ENCODE assay signal across 1 cellular context in the genomic region with DNA sequence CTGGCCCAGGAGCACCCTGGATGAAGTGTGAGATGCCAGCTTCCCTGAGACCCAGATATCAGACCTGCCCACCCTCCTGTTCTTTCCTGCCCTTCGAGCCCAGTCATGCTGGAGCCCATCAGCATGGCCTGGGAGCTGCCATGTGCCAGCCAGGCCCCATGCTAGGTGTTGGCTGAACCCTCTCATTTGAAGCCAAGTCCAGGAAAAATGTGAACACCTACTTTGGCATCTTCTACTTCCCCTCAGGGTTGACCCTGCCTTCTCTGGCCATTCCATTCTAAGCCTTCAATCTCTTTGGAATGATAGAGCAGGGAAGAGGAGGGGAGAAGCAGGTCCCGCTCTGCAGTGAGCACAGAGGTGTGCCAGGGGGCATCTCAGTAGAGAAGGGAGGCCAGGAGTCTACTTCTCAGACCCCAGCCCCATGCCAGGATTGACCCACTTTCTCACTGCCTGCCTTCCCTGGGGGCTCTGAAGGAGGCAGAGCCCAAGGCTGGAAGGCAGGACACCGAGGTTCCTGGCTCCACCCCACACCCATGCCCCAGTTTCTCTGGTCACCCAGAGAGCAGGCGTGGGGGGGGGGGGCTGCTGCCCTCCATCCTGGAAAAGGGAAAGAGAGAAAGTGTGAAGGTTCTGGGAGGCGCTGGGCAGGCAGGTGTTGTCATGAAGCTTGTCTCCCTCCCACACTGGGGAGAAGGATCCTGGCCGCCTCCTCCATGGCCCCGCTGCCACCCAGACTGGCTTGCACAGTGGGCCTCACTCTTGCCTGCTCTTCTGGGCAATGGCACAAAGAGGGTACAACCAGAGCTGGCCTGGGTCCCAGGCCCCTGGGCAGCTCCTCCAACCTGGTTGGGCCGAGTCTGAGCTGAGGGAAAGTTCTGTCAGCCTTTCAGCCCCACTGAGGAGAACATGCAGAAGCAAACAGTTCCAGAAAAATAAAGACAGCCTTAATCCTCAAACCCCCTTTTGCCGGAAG.
TF ChIP-seq lines count a peak whose summit lies in the region.

No MANE protein-coding gene starts in this region.

TF ChIP-seq in GM23338, 12 proteins besides CTCF, POLR2A, EP300 and RAD21:
- TF ChIP-seq POLR2AphosphoS5 (IDR thresholded peaks at IDR 0.05; ENCODE audit: low read depth) (no peak), EZH2phosphoT487 (IDR thresholded peaks at IDR 0.05; ENCODE audit: unreplicated experiment) (no peak), NANOG (IDR thresholded peaks at IDR 0.05; ENCODE audit: borderline replicate concordance) (no peak), STAT1 (IDR thresholded peaks at IDR 0.05; ENCODE audit: unreplicated experiment) (no peak), ZNF331 (CRISPR knock-in tag; IDR thresholded peaks at IDR 0.05; ENCODE audit: low read depth) (no peak), CREB1 (CRISPR knock-in tag; IDR thresholded peaks at IDR 0.05; ENCODE audit: low read depth) (no peak), EZH2 (IDR thresholded peaks at IDR 0.05; ENCODE audit: low read depth, unreplicated experiment) (no peak), JUNB (IDR thresholded peaks at IDR 0.05; ENCODE audit: unreplicated experiment) (no peak), ZNF114 (CRISPR knock-in tag; IDR thresholded peaks at IDR 0.05) (no peak)
- TF ChIP-seq, protein P1, sequence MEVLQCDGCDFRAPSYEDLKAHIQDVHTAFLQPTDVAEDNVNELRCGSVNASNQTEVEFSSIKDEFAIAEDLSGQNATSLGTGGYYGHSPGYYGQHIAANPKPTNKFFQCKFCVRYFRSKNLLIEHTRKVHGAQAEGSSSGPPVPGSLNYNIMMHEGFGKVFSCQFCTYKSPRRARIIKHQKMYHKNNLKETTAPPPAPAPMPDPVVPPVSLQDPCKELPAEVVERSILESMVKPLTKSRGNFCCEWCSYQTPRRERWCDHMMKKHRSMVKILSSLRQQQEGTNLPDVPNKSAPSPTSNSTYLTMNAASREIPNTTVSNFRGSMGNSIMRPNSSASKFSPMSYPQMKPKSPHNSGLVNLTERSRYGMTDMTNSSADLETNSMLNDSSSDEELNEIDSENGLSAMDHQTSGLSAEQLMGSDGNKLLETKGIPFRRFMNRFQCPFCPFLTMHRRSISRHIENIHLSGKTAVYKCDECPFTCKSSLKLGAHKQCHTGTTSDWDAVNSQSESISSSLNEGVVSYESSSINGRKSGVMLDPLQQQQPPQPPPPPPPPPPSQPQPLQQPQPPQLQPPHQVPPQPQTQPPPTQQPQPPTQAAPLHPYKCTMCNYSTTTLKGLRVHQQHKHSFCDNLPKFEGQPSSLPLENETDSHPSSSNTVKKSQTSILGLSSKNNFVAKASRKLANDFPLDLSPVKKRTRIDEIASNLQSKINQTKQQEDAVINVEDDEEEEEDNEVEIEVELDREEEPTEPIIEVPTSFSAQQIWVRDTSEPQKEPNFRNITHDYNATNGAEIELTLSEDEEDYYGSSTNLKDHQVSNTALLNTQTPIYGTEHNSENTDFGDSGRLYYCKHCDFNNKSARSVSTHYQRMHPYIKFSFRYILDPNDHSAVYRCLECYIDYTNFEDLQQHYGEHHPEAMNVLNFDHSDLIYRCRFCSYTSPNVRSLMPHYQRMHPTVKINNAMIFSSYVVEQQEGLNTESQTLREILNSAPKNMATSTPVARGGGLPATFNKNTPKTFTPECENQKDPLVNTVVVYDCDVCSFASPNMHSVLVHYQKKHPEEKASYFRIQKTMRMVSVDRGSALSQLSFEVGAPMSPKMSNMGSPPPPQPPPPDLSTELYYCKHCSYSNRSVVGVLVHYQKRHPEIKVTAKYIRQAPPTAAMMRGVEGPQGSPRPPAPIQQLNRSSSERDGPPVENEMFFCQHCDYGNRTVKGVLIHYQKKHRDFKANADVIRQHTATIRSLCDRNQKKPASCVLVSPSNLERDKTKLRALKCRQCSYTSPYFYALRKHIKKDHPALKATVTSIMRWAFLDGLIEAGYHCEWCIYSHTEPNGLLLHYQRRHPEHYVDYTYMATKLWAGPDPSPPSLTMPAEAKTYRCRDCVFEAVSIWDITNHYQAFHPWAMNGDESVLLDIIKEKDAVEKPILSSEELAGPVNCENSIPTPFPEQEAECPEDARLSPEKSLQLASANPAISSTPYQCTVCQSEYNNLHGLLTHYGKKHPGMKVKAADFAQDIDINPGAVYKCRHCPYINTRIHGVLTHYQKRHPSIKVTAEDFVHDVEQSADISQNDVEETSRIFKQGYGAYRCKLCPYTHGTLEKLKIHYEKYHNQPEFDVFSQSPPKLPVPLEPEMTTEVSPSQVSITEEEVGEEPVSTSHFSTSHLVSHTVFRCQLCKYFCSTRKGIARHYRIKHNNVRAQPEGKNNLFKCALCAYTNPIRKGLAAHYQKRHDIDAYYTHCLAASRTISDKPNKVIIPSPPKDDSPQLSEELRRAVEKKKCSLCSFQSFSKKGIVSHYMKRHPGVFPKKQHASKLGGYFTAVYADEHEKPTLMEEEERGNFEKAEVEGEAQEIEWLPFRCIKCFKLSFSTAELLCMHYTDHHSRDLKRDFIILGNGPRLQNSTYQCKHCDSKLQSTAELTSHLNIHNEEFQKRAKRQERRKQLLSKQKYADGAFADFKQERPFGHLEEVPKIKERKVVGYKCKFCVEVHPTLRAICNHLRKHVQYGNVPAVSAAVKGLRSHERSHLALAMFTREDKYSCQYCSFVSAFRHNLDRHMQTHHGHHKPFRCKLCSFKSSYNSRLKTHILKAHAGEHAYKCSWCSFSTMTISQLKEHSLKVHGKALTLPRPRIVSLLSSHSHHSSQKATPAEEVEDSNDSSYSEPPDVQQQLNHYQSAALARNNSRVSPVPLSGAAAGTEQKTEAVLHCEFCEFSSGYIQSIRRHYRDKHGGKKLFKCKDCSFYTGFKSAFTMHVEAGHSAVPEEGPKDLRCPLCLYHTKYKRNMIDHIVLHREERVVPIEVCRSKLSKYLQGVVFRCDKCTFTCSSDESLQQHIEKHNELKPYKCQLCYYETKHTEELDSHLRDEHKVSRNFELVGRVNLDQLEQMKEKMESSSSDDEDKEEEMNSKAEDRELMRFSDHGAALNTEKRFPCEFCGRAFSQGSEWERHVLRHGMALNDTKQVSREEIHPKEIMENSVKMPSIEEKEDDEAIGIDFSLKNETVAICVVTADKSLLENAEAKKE (CRISPR knock-in tag; IDR thresholded peaks at IDR 0.05): no peak
- TF ChIP-seq, protein P2, sequence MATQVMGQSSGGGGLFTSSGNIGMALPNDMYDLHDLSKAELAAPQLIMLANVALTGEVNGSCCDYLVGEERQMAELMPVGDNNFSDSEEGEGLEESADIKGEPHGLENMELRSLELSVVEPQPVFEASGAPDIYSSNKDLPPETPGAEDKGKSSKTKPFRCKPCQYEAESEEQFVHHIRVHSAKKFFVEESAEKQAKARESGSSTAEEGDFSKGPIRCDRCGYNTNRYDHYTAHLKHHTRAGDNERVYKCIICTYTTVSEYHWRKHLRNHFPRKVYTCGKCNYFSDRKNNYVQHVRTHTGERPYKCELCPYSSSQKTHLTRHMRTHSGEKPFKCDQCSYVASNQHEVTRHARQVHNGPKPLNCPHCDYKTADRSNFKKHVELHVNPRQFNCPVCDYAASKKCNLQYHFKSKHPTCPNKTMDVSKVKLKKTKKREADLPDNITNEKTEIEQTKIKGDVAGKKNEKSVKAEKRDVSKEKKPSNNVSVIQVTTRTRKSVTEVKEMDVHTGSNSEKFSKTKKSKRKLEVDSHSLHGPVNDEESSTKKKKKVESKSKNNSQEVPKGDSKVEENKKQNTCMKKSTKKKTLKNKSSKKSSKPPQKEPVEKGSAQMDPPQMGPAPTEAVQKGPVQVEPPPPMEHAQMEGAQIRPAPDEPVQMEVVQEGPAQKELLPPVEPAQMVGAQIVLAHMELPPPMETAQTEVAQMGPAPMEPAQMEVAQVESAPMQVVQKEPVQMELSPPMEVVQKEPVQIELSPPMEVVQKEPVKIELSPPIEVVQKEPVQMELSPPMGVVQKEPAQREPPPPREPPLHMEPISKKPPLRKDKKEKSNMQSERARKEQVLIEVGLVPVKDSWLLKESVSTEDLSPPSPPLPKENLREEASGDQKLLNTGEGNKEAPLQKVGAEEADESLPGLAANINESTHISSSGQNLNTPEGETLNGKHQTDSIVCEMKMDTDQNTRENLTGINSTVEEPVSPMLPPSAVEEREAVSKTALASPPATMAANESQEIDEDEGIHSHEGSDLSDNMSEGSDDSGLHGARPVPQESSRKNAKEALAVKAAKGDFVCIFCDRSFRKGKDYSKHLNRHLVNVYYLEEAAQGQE (IDR thresholded peaks at IDR 0.05; ENCODE audit: unreplicated experiment): no peak
- TF ChIP-seq, protein P3, sequence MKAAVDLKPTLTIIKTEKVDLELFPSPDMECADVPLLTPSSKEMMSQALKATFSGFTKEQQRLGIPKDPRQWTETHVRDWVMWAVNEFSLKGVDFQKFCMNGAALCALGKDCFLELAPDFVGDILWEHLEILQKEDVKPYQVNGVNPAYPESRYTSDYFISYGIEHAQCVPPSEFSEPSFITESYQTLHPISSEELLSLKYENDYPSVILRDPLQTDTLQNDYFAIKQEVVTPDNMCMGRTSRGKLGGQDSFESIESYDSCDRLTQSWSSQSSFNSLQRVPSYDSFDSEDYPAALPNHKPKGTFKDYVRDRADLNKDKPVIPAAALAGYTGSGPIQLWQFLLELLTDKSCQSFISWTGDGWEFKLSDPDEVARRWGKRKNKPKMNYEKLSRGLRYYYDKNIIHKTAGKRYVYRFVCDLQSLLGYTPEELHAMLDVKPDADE (IDR thresholded peaks at IDR 0.05): no peak
